In genomic region chr2:27427863-27428212, GRCh38 we compare ENCODE assay signal across 8 cellular contexts. TPM values are rescaled to one million over a fixed set of nuclear protein-coding genes. Genes with fewer than 3 reads are reported as not detected.
DNase-seq lines count a peak whose midpoint lies in the region; ATAC-seq and TF ChIP-seq lines count a peak whose summit lies in the region.

No MANE protein-coding gene starts in this region.

- H2BK120ac ChIP-seq in neuronal stem cell (ENCODE audit: low read depth, low read length), result peak overlapping the region; percentile 57

- H2AFZ ChIP-seq in MM.1S (ENCODE audit: low read length) (peak overlapping the region; percentile 97), neuronal stem cell (ENCODE audit: low read length) (peak overlapping the region; percentile 93)

- no peaks in the 10 kb centered on the region for H3K9me2 ChIP-seq in MM.1S (replicated peaks; ENCODE audit: insufficient read depth, low read length)

- intact Hi-C loops in sciatic nerve (cut with DNase I), result no loop called here

- H3F3A ChIP-seq in MM.1S (ENCODE audit: insufficient read depth, low read length), result peaks cover 19% of the 10 kb centered on the region

- H4K20me1 ChIP-seq in MM.1S (ENCODE audit: insufficient read depth, low read length), result no peaks in the 10 kb centered on the region

- H3K4me3 Mint-ChIP-seq in CD4-positive, CD25-positive, alpha-beta regulatory T cell, result peak overlapping the region; percentile 98 to 99 (median 98)

- no peaks in the 10 kb centered on the region for H3K27me3 ChIP-seq in CD4-positive, CD25-positive, alpha-beta regulatory T cell (ENCODE audit: control insufficient read depth, insufficient read depth, low read length)
- H3K27me3 ChIP-seq in MM.1S (replicated peaks; ENCODE audit: insufficient read depth, low read length), result no peaks in the 10 kb centered on the region
- H3K27me3 ChIP-seq in effector memory CD4-positive, alpha-beta T cell (replicated peaks; ENCODE audit: control insufficient read depth, insufficient read depth, low read length, poor library complexity, severe bottlenecking), result no peaks in the 10 kb centered on the region
- no peaks in the 10 kb centered on the region for H3K27me3 ChIP-seq in neuronal stem cell (ENCODE audit: control insufficient read depth in 3 of 3, insufficient read depth in 3 of 3, low read depth in 1 of 3, low read length in 3 of 3)

- no peak overlapping the region for H2BK12ac ChIP-seq in neuronal stem cell (ENCODE audit: low read length)

- H2BK15ac ChIP-seq in neuronal stem cell (ENCODE audit: low read length), result no peak overlapping the region

- 100% methylated on average over 2 of the region's 7 CpGs for WGBS in neuronal stem cell (ENCODE audit: extremely low coverage in 2 of 2, insufficient read length in 2 of 2, insufficient replicate concordance in 1 of 2), 2 donors

- H3K36me3 Mint-ChIP-seq in CD4-positive, CD25-positive, alpha-beta regulatory T cell, result peaks cover 3% of the 10 kb centered on the region

- peaks cover 7% of the 10 kb centered on the region for H3K27me3 Mint-ChIP-seq in CD4-positive, CD25-positive, alpha-beta regulatory T cell

- H3K9me3 Mint-ChIP-seq in CD4-positive, CD25-positive, alpha-beta regulatory T cell, result peaks cover 0 to 3% (median 0%) of the 10 kb centered on the region in 7 donors

- no peak overlapping the region for H4K91ac ChIP-seq in neuronal stem cell (ENCODE audit: low read depth, low read length, poor library complexity)

- H3K14ac ChIP-seq in neuronal stem cell (ENCODE audit: low read length), result no peak overlapping the region

- peaks cover 39% of the 10 kb centered on the region for H3K4me1 ChIP-seq in CD4-positive, CD25-positive, alpha-beta regulatory T cell (ENCODE audit: control insufficient read depth, insufficient read depth, low read length, poor library complexity, severe bottlenecking)
- H3K4me1 ChIP-seq in MM.1S (ENCODE audit: low read length), result peaks cover 9% of the 10 kb centered on the region; the same call in 1 of the 2 replicates
- H3K4me1 ChIP-seq in effector memory CD4-positive, alpha-beta T cell (ENCODE audit: control insufficient read depth, insufficient read depth, low read length, poor library complexity, severe bottlenecking), result peaks cover 25% of the 10 kb centered on the region
- H3K4me1 ChIP-seq in neuronal stem cell (ENCODE audit: control insufficient read depth in 2 of 2, insufficient read depth in 1 of 2, low read depth in 1 of 2, low read length in 2 of 2), result peaks cover 2 to 3% of the 10 kb centered on the region in 2 donors

- H3K23ac ChIP-seq in neuronal stem cell (ENCODE audit: low read depth, low read length, poor library complexity), result no peak overlapping the region

- no peak overlapping the region for H2AK5ac ChIP-seq in neuronal stem cell (ENCODE audit: low read depth, low read length)

- H4K8ac ChIP-seq in neuronal stem cell (ENCODE audit: low read depth, low read length), result no peak overlapping the region

- H3K18ac ChIP-seq in neuronal stem cell (ENCODE audit: low read length), result no peak overlapping the region

- H3K4me2 ChIP-seq in MM.1S (ENCODE audit: low read depth, low read length) (peak overlapping the region; percentile 81), neuronal stem cell (ENCODE audit: insufficient read depth, low read length, poor library complexity, severe bottlenecking) (peak overlapping the region; percentile 58)

- H3K27ac Mint-ChIP-seq in CD4-positive, CD25-positive, alpha-beta regulatory T cell, result peak overlapping the region; percentile 89 to 99 (median 94)

- peaks cover 21 to 42% (median 30%) of the 10 kb centered on the region in 4 donors for H3K4me1 Mint-ChIP-seq in CD4-positive, CD25-positive, alpha-beta regulatory T cell

- H3K4ac ChIP-seq in neuronal stem cell (ENCODE audit: low read length), result no peak overlapping the region

- no peaks in the 10 kb centered on the region for H3K79me1 ChIP-seq in neuronal stem cell (ENCODE audit: low read depth, low read length)

- H3K9ac ChIP-seq in MM.1S (ENCODE audit: low read length), result peak overlapping the region; percentile 95
- no peak overlapping the region for H3K9ac ChIP-seq in neuronal stem cell (ENCODE audit: low read depth, low read length, poor library complexity)

- H3K4me3 ChIP-seq in CD4-positive, CD25-positive, alpha-beta regulatory T cell (ENCODE audit: low read depth, low read length), result peak overlapping the region; percentile 87
- H3K4me3 ChIP-seq in MM.1S (ENCODE audit: low read length) (peak overlapping the region; percentile 88), neuronal stem cell (ENCODE audit: low read length in 2 of 2) (peak overlapping the region; percentile 90 to 98)
- peak overlapping the region; percentile 89 for H3K4me3 ChIP-seq in effector memory CD4-positive, alpha-beta T cell (ENCODE audit: insufficient read depth, low read depth, low read length, poor library complexity, severe bottlenecking)

- TF ChIP-seq CTCF in MM.1S (IDR thresholded peaks at IDR 0.05; ENCODE audit: low read length), result no peak

- no peak for DNase-seq in CD4-positive, CD25-positive, alpha-beta regulatory T cell
- DNase-seq in MM.1S (no peak), neuronal stem cell (ENCODE audit: low spot score) (peak; percentile 12), midbrain (lab: John Stamatoyannopoulos, UW) (no peak), G401 (ENCODE audit: low spot score) (no peak), sciatic nerve (ENCODE audit: low spot score) (no peak)
- no peak for DNase-seq in effector memory CD4-positive, alpha-beta T cell
- DNase-seq in activated CD4-positive, CD25-positive, alpha-beta regulatory T cell (lab: John Stamatoyannopoulos, UW), result no peak

- in situ Hi-C loops in G401 (cut with HindIII; ENCODE audit: low sequenced_read_pairs), result no loop called here

- H2BK5ac ChIP-seq in neuronal stem cell (ENCODE audit: low read length), result no peak overlapping the region

- peak overlapping the region; percentile 86 for H3K27ac ChIP-seq in CD4-positive, CD25-positive, alpha-beta regulatory T cell (ENCODE audit: insufficient read depth, low read length, poor library complexity, severe bottlenecking)
- H3K27ac ChIP-seq in MM.1S (ENCODE audit: low read length) (peak overlapping the region; percentile 85; the same call in 1 of the 2 replicates), neuronal stem cell (replicated peaks; ENCODE audit: low read length) (peak overlapping the region; percentile 90)
- H3K27ac ChIP-seq in effector memory CD4-positive, alpha-beta T cell (ENCODE audit: insufficient read depth, low read length, poor library complexity, severe bottlenecking), result peak overlapping the region; percentile 89

- H3K9me3 ChIP-seq in CD4-positive, CD25-positive, alpha-beta regulatory T cell (ENCODE audit: control insufficient read depth in 2 of 2, low read length in 2 of 2), result no peaks in the 10 kb centered on the region
- H3K9me3 ChIP-seq in MM.1S (replicated peaks; ENCODE audit: insufficient read depth, low read length) (no peaks in the 10 kb centered on the region), neuronal stem cell (replicated peaks in 1 of 2; ENCODE audit: control insufficient read depth in 2 of 2, insufficient read depth in 1 of 2, low read depth in 1 of 2, low read length in 2 of 2) (no peaks in the 10 kb centered on the region)
- no peaks in the 10 kb centered on the region for H3K9me3 ChIP-seq in effector memory CD4-positive, alpha-beta T cell (ENCODE audit: control insufficient read depth, low read length)

- H3K79me2 ChIP-seq in MM.1S (ENCODE audit: low read length), result peaks cover 38% of the 10 kb centered on the region

- no peak for ATAC-seq in CD4-positive, CD25-positive, alpha-beta regulatory T cell (ENCODE audit: low read depth in 2 of 2)
- ATAC-seq in sciatic nerve, result no peak

- H3K36me3 ChIP-seq in CD4-positive, CD25-positive, alpha-beta regulatory T cell (ENCODE audit: control insufficient read depth, insufficient read depth, low read length), result no peaks in the 10 kb centered on the region
- H3K36me3 ChIP-seq in MM.1S (replicated peaks; ENCODE audit: insufficient read depth, low read length) (no peaks in the 10 kb centered on the region), neuronal stem cell (replicated peaks in 1 of 2; ENCODE audit: control insufficient read depth in 2 of 2, insufficient read depth in 2 of 2, low read length in 2 of 2) (peaks cover 0 to 17% of the 10 kb centered on the region in 2 donors)
- no peaks in the 10 kb centered on the region for H3K36me3 ChIP-seq in effector memory CD4-positive, alpha-beta T cell (ENCODE audit: control insufficient read depth, insufficient read depth, low read length)

RNA-seq across cellular contexts. Expression of gene NRBP1, which starts 0.6 kb away (rescaled TPM):
- total RNA-seq in CD4-positive, CD25-positive, alpha-beta regulatory T cell, result 182 TPM
- 100 to 1,000 TPM in 3 of 4 donors, 10 to 100 TPM in 1; 87.1 to 122 (median 109) TPM for polyA plus RNA-seq in CD4-positive, CD25-positive, alpha-beta regulatory T cell
- polyA plus RNA-seq in neuronal stem cell (2013, experiment 1 of 2), result 62.2 TPM
- polyA plus RNA-seq in neuronal stem cell (2013, experiment 2 of 2), result 63.3 TPM
- 92.4 and 108 TPM in 2 replicates for total RNA-seq in G401 (2014; rRNA removed; shearing (Covaris generic))
- 77.6 TPM for total RNA-seq in sciatic nerve

RNA-seq across cellular contexts. Expression of gene KRTCAP3, which starts 14.3 kb away (rescaled TPM):
- 10.0 TPM for total RNA-seq in CD4-positive, CD25-positive, alpha-beta regulatory T cell
- 1 to 10 TPM; 2.0 to 7.7 (median 2.3) TPM for polyA plus RNA-seq in CD4-positive, CD25-positive, alpha-beta regulatory T cell
- polyA plus RNA-seq in neuronal stem cell (2013, experiment 1 of 2), result 5.7 TPM
- 5.2 TPM for polyA plus RNA-seq in neuronal stem cell (2013, experiment 2 of 2)
- total RNA-seq in G401 (2014; rRNA removed; shearing (Covaris generic)), result not detected in 2 replicates
- total RNA-seq in sciatic nerve, result 2.6 TPM

RNA-seq across cellular contexts. Expression of gene PPM1G, which starts 18.4 kb away (rescaled TPM):
- 73.7 TPM for total RNA-seq in CD4-positive, CD25-positive, alpha-beta regulatory T cell
- 100 to 1,000 TPM; 116 to 144 (median 118) TPM for polyA plus RNA-seq in CD4-positive, CD25-positive, alpha-beta regulatory T cell
- 98.8 TPM for polyA plus RNA-seq in neuronal stem cell (2013, experiment 1 of 2)
- 97.7 TPM for polyA plus RNA-seq in neuronal stem cell (2013, experiment 2 of 2)
- 178 and 244 TPM in 2 replicates for total RNA-seq in G401 (2014; rRNA removed; shearing (Covaris generic))
- total RNA-seq in sciatic nerve, result 37.8 TPM

RNA-seq across cellular contexts. Expression of gene ZNF513, which starts 47.3 kb away (rescaled TPM):
- 20.9 TPM for total RNA-seq in CD4-positive, CD25-positive, alpha-beta regulatory T cell
- 1 to 10 TPM; 1.4 to 4.9 (median 3.5) TPM for polyA plus RNA-seq in CD4-positive, CD25-positive, alpha-beta regulatory T cell
- polyA plus RNA-seq in neuronal stem cell (2013, experiment 1 of 2), result 13.7 TPM
- 13.4 TPM for polyA plus RNA-seq in neuronal stem cell (2013, experiment 2 of 2)
- total RNA-seq in G401 (2014; rRNA removed; shearing (Covaris generic)), result 20.4 and 23.3 TPM in 2 replicates
- 17.0 TPM for total RNA-seq in sciatic nerve

RNA-seq across cellular contexts. Expression of gene SNX17, which starts 57.4 kb away (rescaled TPM):
- total RNA-seq in CD4-positive, CD25-positive, alpha-beta regulatory T cell, result 85.5 TPM
- polyA plus RNA-seq in CD4-positive, CD25-positive, alpha-beta regulatory T cell, result 100 to 1,000 TPM; 224 to 262 (median 243) TPM
- 31.0 TPM for polyA plus RNA-seq in neuronal stem cell (2013, experiment 1 of 2)
- 30.6 TPM for polyA plus RNA-seq in neuronal stem cell (2013, experiment 2 of 2)
- 157 and 165 TPM in 2 replicates for total RNA-seq in G401 (2014; rRNA removed; shearing (Covaris generic))
- 79.1 TPM for total RNA-seq in sciatic nerve
